Comparison of ENCODE assay signal across 11 cellular contexts in genomic region chr15:71195242-71195641, GRCh38.
A peak's percentile ranks its signal among the peaks of the same experiment; 100 is the strongest.
DNase-seq lines count a peak whose midpoint lies in the region; TF ChIP-seq lines count a peak whose summit lies in the region.
"Had no signal": no experiment of that assay in that cellular context is flagged by ENCODE, and none has a peak within 500 bp of the region (broad histone marks: within the 10 kb centered on the region; RNA-seq: fewer than 3 reads in every experiment).

No MANE protein-coding gene starts in this region.

- TF ChIP-seq CTCF in A673 (conservative IDR thresholded peaks at IDR 0.05; ENCODE audit: low read depth, low read length) (peak; percentile 54), HEK293 (tag by site-specific recombination; IDR thresholded peaks at IDR 0.05) (peak; percentile 63), fibroblast of villous mesenchyme (IDR thresholded peaks at IDR 0.05; ENCODE audit: insufficient read depth, low read depth, low read length) (peak; percentile 53)

- H3K9me3 ChIP-seq in A673 (ENCODE audit: low read depth, low read length, poor library complexity, severe bottlenecking): no peaks in the 10 kb centered on the region
- no peaks in the 10 kb centered on the region for H3K9me3 ChIP-seq in HEK293 (ENCODE audit: control insufficient read depth, insufficient read depth, low read depth, low read length)

- BruUV-seq in A673 (replicated peaks; lab: Mats Ljungman, UMichigan): no TSS peak

- DNase-seq in A673 (ENCODE audit: low spot score): peak; percentile 40
- peak; percentile 57 for DNase-seq in RPMI7951 (ENCODE audit: low read depth)
- DNase-seq in fibroblast of villous mesenchyme (ENCODE audit: low read depth): peak; percentile 23
- no peak for DNase-seq in medulla oblongata (ENCODE audit: extremely low spot score)
- DNase-seq in cortex of kidney (lab: John Stamatoyannopoulos, UW): no peak
- no peak for DNase-seq in activated CD4-positive, alpha-beta T cell treated with anti-CD3 and anti-CD28 coated beads for 48 hours
- no peak for DNase-seq in substantia nigra (lab: John Stamatoyannopoulos, UW)
- DNase-seq: activated CD4-positive, alpha-beta memory T cell treated with anti-CD3 and anti-CD28 coated beads for 36 hours; CD8-positive, alpha-beta T cell; natural killer cell had no signal

- no peak overlapping the region for H3K27ac ChIP-seq in A673 (ENCODE audit: low read depth, low read length, poor library complexity, severe bottlenecking)
- H3K27ac ChIP-seq in HEK293 (ENCODE audit: extremely low read depth, low read depth, low read length): no peak overlapping the region
- no peak overlapping the region for H3K27ac ChIP-seq in substantia nigra (ENCODE audit: low read depth, low read length, poor library complexity, severe bottlenecking)

- H3K36me3 ChIP-seq in A673 (ENCODE audit: insufficient read depth, low read length, poor library complexity, severe bottlenecking) (no peaks in the 10 kb centered on the region), HEK293 (ENCODE audit: control insufficient read depth in 2 of 2, insufficient read depth in 1 of 2, low read length in 2 of 2) (no peaks in the 10 kb centered on the region)

- intact Hi-C loops in A673 (cut with micrococcal nuclease; ENCODE audit: unreplicated experiment): loop anchor here (5.0 kb wide), 1 partner anchor 247 kb away; no protein-coding TSS in a partner anchor

- H3K4me1 ChIP-seq in A673 (ENCODE audit: insufficient read depth, low read length, poor library complexity, severe bottlenecking): no peaks in the 10 kb centered on the region
- H3K4me1 ChIP-seq in HEK293 (ENCODE audit: control insufficient read depth, insufficient read depth, low read length): no peaks in the 10 kb centered on the region

- CTCF ChIA-PET in A673 (lab: Charles Lee) (no interaction called here), HEK293 (lab: Yijun Ruan, JAX) (interaction anchor here (0.6 to 1.5 kb wide), 5 partner anchors 10 to 245 kb away, joined by 3 to 6 read pairs (median 3); no protein-coding TSS in a partner anchor)

- POLR2A ChIA-PET in A673 (lab: Charles Lee; ENCODE audit: low non-redundant PET) (no interaction called here), HEK293 (lab: Yijun Ruan, JAX) (no interaction called here)

- H3K27me3 ChIP-seq in A673 (replicated peaks; ENCODE audit: insufficient read depth, low read depth, low read length, poor library complexity): no peaks in the 10 kb centered on the region

- H3K4me3 ChIP-seq in A673 (ENCODE audit: low read depth, low read length, poor library complexity, severe bottlenecking) (no peak overlapping the region), HEK293 (ENCODE audit: low read depth, low read length) (no peak overlapping the region), fibroblast of villous mesenchyme (ENCODE audit: low read depth, low read length) (no peak overlapping the region)

TF ChIP-seq in HEK293, 187 proteins besides CTCF, POLR2A, EP300 and RAD21:
- TF ChIP-seq ZNF324 (tag by site-specific recombination; IDR thresholded peaks at IDR 0.05) (no peak), ZNF433 (tag by site-specific recombination; IDR thresholded peaks at IDR 0.05; ENCODE audit: low read depth) (no peak), ZNF184 (tag by site-specific recombination; IDR thresholded peaks at IDR 0.05) (no peak), TRIM28 (IDR thresholded peaks at IDR 0.05; ENCODE audit: borderline replicate concordance, low read length) (no peak), ZSCAN16 (tag by site-specific recombination; IDR thresholded peaks at IDR 0.05) (no peak), MZF1 (tag by site-specific recombination; IDR thresholded peaks at IDR 0.05; ENCODE audit: borderline replicate concordance) (no peak), ZNF544 (tag by site-specific recombination; IDR thresholded peaks at IDR 0.05) (no peak), ZNF23 (tag by site-specific recombination; IDR thresholded peaks at IDR 0.05; ENCODE audit: borderline replicate concordance) (no peak), ZNF239 (tag by site-specific recombination; IDR thresholded peaks at IDR 0.05) (no peak)
- TF ChIP-seq, protein P1, sequence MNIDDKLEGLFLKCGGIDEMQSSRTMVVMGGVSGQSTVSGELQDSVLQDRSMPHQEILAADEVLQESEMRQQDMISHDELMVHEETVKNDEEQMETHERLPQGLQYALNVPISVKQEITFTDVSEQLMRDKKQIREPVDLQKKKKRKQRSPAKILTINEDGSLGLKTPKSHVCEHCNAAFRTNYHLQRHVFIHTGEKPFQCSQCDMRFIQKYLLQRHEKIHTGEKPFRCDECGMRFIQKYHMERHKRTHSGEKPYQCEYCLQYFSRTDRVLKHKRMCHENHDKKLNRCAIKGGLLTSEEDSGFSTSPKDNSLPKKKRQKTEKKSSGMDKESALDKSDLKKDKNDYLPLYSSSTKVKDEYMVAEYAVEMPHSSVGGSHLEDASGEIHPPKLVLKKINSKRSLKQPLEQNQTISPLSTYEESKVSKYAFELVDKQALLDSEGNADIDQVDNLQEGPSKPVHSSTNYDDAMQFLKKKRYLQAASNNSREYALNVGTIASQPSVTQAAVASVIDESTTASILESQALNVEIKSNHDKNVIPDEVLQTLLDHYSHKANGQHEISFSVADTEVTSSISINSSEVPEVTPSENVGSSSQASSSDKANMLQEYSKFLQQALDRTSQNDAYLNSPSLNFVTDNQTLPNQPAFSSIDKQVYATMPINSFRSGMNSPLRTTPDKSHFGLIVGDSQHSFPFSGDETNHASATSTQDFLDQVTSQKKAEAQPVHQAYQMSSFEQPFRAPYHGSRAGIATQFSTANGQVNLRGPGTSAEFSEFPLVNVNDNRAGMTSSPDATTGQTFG (tag by site-specific recombination; IDR thresholded peaks at IDR 0.05; ENCODE audit: borderline replicate concordance): no peak
- TF ChIP-seq, protein P2, sequence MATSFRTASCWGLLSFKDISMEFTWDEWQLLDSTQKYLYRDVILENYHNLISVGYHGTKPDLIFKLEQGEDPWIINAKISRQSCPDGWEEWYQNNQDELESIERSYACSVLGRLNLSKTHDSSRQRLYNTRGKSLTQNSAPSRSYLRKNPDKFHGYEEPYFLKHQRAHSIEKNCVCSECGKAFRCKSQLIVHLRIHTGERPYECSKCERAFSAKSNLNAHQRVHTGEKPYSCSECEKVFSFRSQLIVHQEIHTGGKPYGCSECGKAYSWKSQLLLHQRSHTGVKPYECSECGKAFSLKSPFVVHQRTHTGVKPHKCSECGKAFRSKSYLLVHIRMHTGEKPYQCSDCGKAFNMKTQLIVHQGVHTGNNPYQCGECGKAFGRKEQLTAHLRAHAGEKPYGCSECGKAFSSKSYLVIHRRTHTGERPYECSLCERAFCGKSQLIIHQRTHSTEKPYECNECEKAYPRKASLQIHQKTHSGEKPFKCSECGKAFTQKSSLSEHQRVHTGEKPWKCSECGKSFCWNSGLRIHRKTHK (tag by site-specific recombination; IDR thresholded peaks at IDR 0.05): no peak

Comparison
In these comparisons a context has a peak if more than half of its experiments do, and no peak if none do; other contexts are left out.
1. DNase-seq: peak in A673 (single experiment), RPMI7951 (single experiment) and fibroblast of villous mesenchyme (single experiment); none in medulla oblongata (single experiment), cortex of kidney (single experiment), activated CD4-positive, alpha-beta T cell treated with anti-CD3 and anti-CD28 coated beads for 48 hours (single experiment) and substantia nigra (0 of 49).
2. Peak in every context shown above with its lines, with median percentiles within 50 percentile points of each other: CTCF ChIP-seq.